Comparison of ENCODE assay signal across 10 cellular contexts in the genomic region with DNA sequence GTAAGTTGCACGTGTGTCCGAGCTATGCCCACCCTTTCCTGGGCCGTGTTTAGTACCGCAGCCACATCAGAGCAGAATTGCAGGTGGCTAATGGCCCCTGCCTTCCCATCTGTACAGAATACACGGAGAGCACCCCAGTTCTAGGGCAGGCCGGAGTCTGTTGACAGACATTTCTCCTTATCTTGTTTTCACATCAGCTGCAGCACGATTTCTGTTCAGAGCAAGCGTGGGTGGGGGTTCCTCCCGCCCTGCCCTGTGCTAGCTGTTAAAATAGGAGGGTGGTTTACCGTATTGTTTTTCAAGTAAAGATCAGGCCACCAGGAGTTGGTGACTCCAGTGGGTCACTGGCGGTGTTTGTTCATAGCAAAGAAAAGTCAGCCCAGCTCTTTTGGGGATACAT. TPM values are rescaled to one million over a fixed set of nuclear protein-coding genes. Genes with fewer than 3 reads are reported as not detected.
DNase-seq lines count a peak whose midpoint lies in the region; FAIRE-seq and TF ChIP-seq lines count a peak whose summit lies in the region.
"Had no signal": no experiment of that assay in that cellular context is flagged by ENCODE, and none has a peak within 500 bp of the region (broad histone marks: within the 10 kb centered on the region; RNA-seq: fewer than 3 reads in every experiment).

No MANE protein-coding gene starts in this region.

- no peaks in the 10 kb centered on the region for H3K27me3 ChIP-seq in HL-60 (ENCODE audit: insufficient read depth, poor library complexity, severe bottlenecking)

- FAIRE-seq in D721Med (lab: Jason Lieb, UNC) = no peak

- DNase-seq in GM13976 (ENCODE audit: low spot score) (peak; percentile 80), HL-60 (ENCODE audit: low read depth in 1 of 2, low spot score in 1 of 2) (peak in 1 of 2 experiments; percentile 80), D721Med (ENCODE audit: insufficient read length, low spot score) (no peak), A172 (ENCODE audit: low spot score) (no peak), substantia nigra (lab: John Stamatoyannopoulos, UW) (no peak), NCI-H524 (lab: John Stamatoyannopoulos, UW) (no peak)
- peak; percentile 78 for DNase-seq in activated CD8-positive, alpha-beta memory T cell treated with anti-CD3 and anti-CD28 coated beads, Interleukin-2, amount 50 U/mL, for 48 hours
- peak; percentile 55 to 65 (median 64) for DNase-seq in stimulated activated CD4-positive, alpha-beta T cell treated with anti-CD3 and anti-CD28 coated beads, Interleukin-12 subunit alpha, Interleukin-12 subunit beta, amount 100 ng/mL, for 48 hours (ENCODE audit: low read depth in 2 of 3, low spot score in 1 of 3)
- DNase-seq: left cardiac atrium had no signal

- in situ Hi-C loops in GM13976 (cut with MboI; ENCODE audit: low sequenced_read_pairs, unreplicated experiment) = no loop called here

- TF ChIP-seq CTCF in GM13976 (IDR thresholded peaks at IDR 0.05; ENCODE audit: borderline replicate concordance, control extremely low read depth, extremely low read depth, insufficient read depth, missing control alignments) = no peak
- no peak for TF ChIP-seq CTCF in HL-60 (IDR thresholded peaks at IDR 0.05; ENCODE audit: insufficient read depth, low read length)
- TF ChIP-seq CTCF in D721Med (IDR thresholded peaks at IDR 0.05; ENCODE audit: insufficient read depth, missing control alignments) = no peak

- no peak overlapping the region for H3K4me3 ChIP-seq in HL-60 (replicated peaks; ENCODE audit: insufficient read depth, low read length)
- H3K4me3 ChIP-seq: SK-N-MC had no signal

- peak overlapping the region; percentile 78 for H3K27ac ChIP-seq in HL-60 (replicated peaks)
- no peak overlapping the region for H3K27ac ChIP-seq in substantia nigra (ENCODE audit: low read depth, low read length, poor library complexity, severe bottlenecking)
- H3K27ac ChIP-seq: SK-N-MC had no signal

RNA-seq across cellular contexts. Expression of gene UBASH3B, which starts 41.1 kb away (rescaled TPM):
- total RNA-seq in A172 (2014; rRNA removed; shearing (Covaris generic)) = 4.0 and 6.9 TPM in 2 replicates

Comparison
In these comparisons a context has a peak if more than half of its experiments do, and no peak if none do; other contexts are left out.
1. DNase-seq: peak in GM13976 (single experiment), activated CD8-positive, alpha-beta memory T cell treated with anti-CD3 and anti-CD28 coated beads, Interleukin-2, amount 50 U/mL, for 48 hours (single experiment) and stimulated activated CD4-positive, alpha-beta T cell treated with anti-CD3 and anti-CD28 coated beads, Interleukin-12 subunit alpha, Interleukin-12 subunit beta, amount 100 ng/mL, for 48 hours (3 of 3); none in D721Med (single experiment), A172 (single experiment), substantia nigra (0 of 49) and NCI-H524 (0 of 2).